In the genomic region with DNA sequence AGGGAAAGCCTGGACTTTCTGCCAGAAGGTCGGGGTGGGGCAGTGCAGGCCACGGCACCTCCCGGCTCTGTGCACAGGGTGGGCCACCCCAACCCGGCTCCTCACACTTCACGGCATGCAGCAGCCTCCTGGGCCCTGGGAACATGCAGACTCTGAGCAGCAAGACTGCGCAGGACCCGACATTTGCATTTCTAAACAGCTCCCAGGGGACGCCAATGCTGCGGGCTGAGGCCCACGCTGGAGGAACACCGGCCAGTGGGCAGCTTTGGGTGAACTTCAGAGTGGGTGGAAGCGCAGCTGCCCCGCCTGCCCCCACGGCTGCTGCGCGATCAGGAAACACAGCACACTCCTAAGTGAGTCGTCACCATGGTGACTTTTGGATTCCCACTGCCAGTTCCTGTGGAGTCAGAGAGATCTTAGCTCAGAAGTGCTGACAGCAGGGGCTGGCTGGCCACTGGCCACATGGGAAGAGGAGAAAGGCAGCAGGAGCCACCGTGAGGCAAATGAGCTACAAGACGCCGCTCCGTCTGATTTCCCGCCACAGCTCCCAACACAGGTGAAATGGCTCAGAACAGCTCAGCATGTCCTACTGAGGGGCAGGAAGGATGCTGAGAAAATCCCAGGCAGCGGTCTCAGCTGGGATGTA, we compare ENCODE assay signal across 12 cellular contexts. TPM values are rescaled to one million over a fixed set of nuclear protein-coding genes. Genes with fewer than 3 reads are reported as not detected.
DNase-seq lines count a peak whose midpoint lies in the region; ATAC-seq, FAIRE-seq and TF ChIP-seq lines count a peak whose summit lies in the region.
"Had no signal": no experiment of that assay in that cellular context is flagged by ENCODE, and none has a peak within 500 bp of the region (broad histone marks: within the 10 kb centered on the region; RNA-seq: fewer than 3 reads in every experiment).

No MANE protein-coding gene starts in this region.

- no peaks in the 10 kb centered on the region for H3K9me3 ChIP-seq in H1 (ENCODE audit: insufficient read depth in 2 of 2, low read depth in 1 of 2, low read length in 1 of 2)

- H3K27me3 ChIP-seq in GM23338 (ENCODE audit: insufficient read depth) (no peaks in the 10 kb centered on the region), H1 (replicated peaks in 1 of 4; ENCODE audit: control insufficient read depth in 3 of 4, extremely low read depth in 1 of 4, insufficient read depth in 3 of 4, low read length in 3 of 4) (no peaks in the 10 kb centered on the region; a peak in 1 of 7 replicates)

- H3K18ac ChIP-seq in H1 (ENCODE audit: extremely low read depth, low read length), result no peak overlapping the region

- H3K27ac Mint-ChIP-seq in GM23338, result peak overlapping the region; percentile 57; the same call in 1 of the 2 replicates
- H3K27ac Mint-ChIP-seq: dendritic cell treated with granulocyte-macrophage colony-stimulating factor and Interleukin-4, amounts not matched to agents 40 ng/mL and 50 ng/mL, for 4 days had no signal

- H3K4me1 Mint-ChIP-seq in GM23338, result peaks cover 11% of the 10 kb centered on the region

- H3K56ac ChIP-seq in H1 (replicated peaks; ENCODE audit: insufficient read length, low read depth, low read length), result no peak overlapping the region

- H2BK5ac ChIP-seq in H1 (ENCODE audit: low read depth, low read length), result no peak overlapping the region

- peak in 1 of 2 experiments; percentile 6; a peak in 1 of 4 replicates for TF ChIP-seq CTCF in GM23338 (conservative IDR thresholded peaks at IDR 0.05; ENCODE audit: low read depth in 2 of 2)
- TF ChIP-seq CTCF in H1 (IDR thresholded peaks at IDR 0.05; ENCODE audit: control extremely low read depth in 1 of 3, insufficient read depth in 1 of 3, low read depth in 1 of 3, low read length in 3 of 3), result no peak
- no peak for TF ChIP-seq CTCF in foreskin fibroblast (IDR thresholded peaks at IDR 0.05; ENCODE audit: low read depth, low read length)
- TF ChIP-seq CTCF in GM10266 (IDR thresholded peaks at IDR 0.05; ENCODE audit: control insufficient read depth, insufficient read depth, low read depth, missing control alignments), result no peak

- peaks cover 28% of the 10 kb centered on the region for H3K27me3 Mint-ChIP-seq in GM23338 (ENCODE audit: insufficient read depth, low read depth, poor library complexity)

- peak; percentile 56 for DNase-seq in GM23338 (ENCODE audit: low spot score)
- peak; percentile 15 for DNase-seq in NCI-H345 treated with DMSO at 0.1 percent for 48 hours (lab: John Stamatoyannopoulos, UW; ENCODE audit: unreplicated experiment)
- peak in 1 of 2 experiments; percentile 47 for DNase-seq in H1 (ENCODE audit: low read depth in 1 of 2, low spot score in 2 of 2)
- peak; percentile 42 for DNase-seq in pons (ENCODE audit: low spot score)
- no peak for DNase-seq in foreskin fibroblast
- no peak for DNase-seq in GM10266 (ENCODE audit: extremely low spot score)
- DNase-seq in HTR-8/SVneo (ENCODE audit: insufficient read length, low spot score), result no peak
- DNase-seq: stimulated activated naive CD4-positive, alpha-beta T cell had no signal

- H3K4me3 Mint-ChIP-seq in GM23338, result no peak overlapping the region
- H3K4me3 Mint-ChIP-seq: dendritic cell treated with granulocyte-macrophage colony-stimulating factor and Interleukin-4, amounts not matched to agents 40 ng/mL and 50 ng/mL, for 4 days had no signal

- no peak overlapping the region for H3K4me3 ChIP-seq in GM23338
- no peak overlapping the region for H3K4me3 ChIP-seq in H1 (ENCODE audit: extremely low read depth in 1 of 4, insufficient read depth in 2 of 4, low read depth in 3 of 4, low read length in 4 of 4)
- no peak overlapping the region for H3K4me3 ChIP-seq in foreskin fibroblast (ENCODE audit: low read depth in 1 of 2, low read length in 2 of 2)
- H3K4me3 ChIP-seq: skin epidermis had no signal

- no peaks in the 10 kb centered on the region for H3F3A ChIP-seq in GM23338 (replicated peaks; ENCODE audit: low read depth)

- no peak overlapping the region for H3K9ac ChIP-seq in H1 (replicated peaks in 1 of 4; ENCODE audit: extremely low read depth in 1 of 4, low read depth in 3 of 4, low read length in 3 of 4)

- H3K79me2 ChIP-seq in GM23338 (replicated peaks; ENCODE audit: insufficient read depth) (no peaks in the 10 kb centered on the region), H1 (ENCODE audit: control insufficient read depth in 1 of 2, insufficient read depth in 2 of 2, low read length in 2 of 2) (no peaks in the 10 kb centered on the region)

- H3K14ac ChIP-seq in H1 (ENCODE audit: insufficient read length), result no peak overlapping the region

- H3K27ac ChIP-seq in GM23338 (ENCODE audit: low read depth) (no peak overlapping the region), H1 (ENCODE audit: low read depth, low read length) (no peak overlapping the region)
- H3K27ac ChIP-seq: skin epidermis had no signal

- H2BK120ac ChIP-seq in H1 (replicated peaks; ENCODE audit: low read depth, low read length), result no peak overlapping the region

- no peaks in the 10 kb centered on the region for H4K20me1 ChIP-seq in GM23338 (replicated peaks; ENCODE audit: insufficient read depth)
- H4K20me1 ChIP-seq in H1 (replicated peaks in 1 of 2; ENCODE audit: control insufficient read depth in 1 of 2, insufficient read depth in 2 of 2, low read length in 2 of 2), result no peaks in the 10 kb centered on the region

- H2BK12ac ChIP-seq in H1 (ENCODE audit: low read depth, low read length), result no peak overlapping the region

- peaks cover 4% of the 10 kb centered on the region for H3K9me3 Mint-ChIP-seq in GM23338

- no peaks in the 10 kb centered on the region for H3K79me1 ChIP-seq in H1 (ENCODE audit: low read depth, low read length)

- H3K4me2 ChIP-seq in GM23338, result no peak overlapping the region
- no peak overlapping the region for H3K4me2 ChIP-seq in H1 (ENCODE audit: insufficient read depth in 1 of 2, low read depth in 2 of 2, low read length in 2 of 2)

- H3K36me3 ChIP-seq in GM23338 (ENCODE audit: insufficient read depth), result no peaks in the 10 kb centered on the region
- no peaks in the 10 kb centered on the region for H3K36me3 ChIP-seq in H1 (ENCODE audit: control insufficient read depth in 2 of 4, insufficient read depth in 4 of 4, low read length in 3 of 4)

- 0 out of 2 replicates have a peak overlapping the region, but pooled peaks have one; percentile 46 for H2BK15ac ChIP-seq in H1 (ENCODE audit: low read length)

- no peak overlapping the region for H2AK5ac ChIP-seq in H1 (ENCODE audit: low read depth, low read length)

- CTCF ChIA-PET in H1 (lab: Charles Lee; ENCODE audit: partially characterized antibody), result interaction anchor here (1.4 to 3.2 kb wide), 4 partner anchors 47 to 129 kb away, joined by 3 to 17 read pairs (median 12); no protein-coding TSS in a partner anchor

- ATAC-seq in GM23338 (peak; percentile 61), GM21447 (IDR thresholded peaks at IDR 0.05; ENCODE audit: unreplicated experiment) (no peak)
- ATAC-seq: SK-N-SH treated with all-trans-retinoic acid at 6 μM for 48 hours had no signal

- no peaks in the 10 kb centered on the region for H3K9me2 ChIP-seq in GM23338 (ENCODE audit: insufficient read depth)

- no peak overlapping the region for H3K23ac ChIP-seq in H1 (ENCODE audit: insufficient read length)

- H3K36me3 Mint-ChIP-seq in GM23338 (ENCODE audit: low read depth), result peaks cover 6% of the 10 kb centered on the region; the same call in 1 of the 3 replicates

- peak; percentile 6 to 23; a peak in 1 of 4 replicates for TF ChIP-seq RAD21 in H1 (IDR thresholded peaks at IDR 0.05 in 1 of 2, conservative IDR thresholded peaks at IDR 0.05 in 1 of 2; ENCODE audit: low read depth in 2 of 2, low read length in 2 of 2)

- POLR2A ChIA-PET in H1 (lab: Charles Lee; ENCODE audit: partially characterized antibody), result interaction anchor here (0.6 kb wide), 1 partner anchor 19 kb away, joined by 3 read pairs; no protein-coding TSS in a partner anchor

- H3K4ac ChIP-seq in H1 (replicated peaks; ENCODE audit: insufficient read length, low read depth, low read length), result no peak overlapping the region

- 0 out of 2 replicates have a peak, but pooled peaks cover 2% of the 10 kb centered on the region for H3K4me1 ChIP-seq in GM23338 (ENCODE audit: insufficient read depth)
- H3K4me1 ChIP-seq in H1 (replicated peaks in 1 of 4; ENCODE audit: control insufficient read depth in 3 of 4, insufficient read depth in 4 of 4, low read length in 3 of 4), result peaks cover 0 to 9% (median 6%) of the 10 kb centered on the region in 4 experiments; a peak in 6 of 7 replicates

- no peak for TF ChIP-seq POLR2A in H1 (IDR thresholded peaks at IDR 0.05; ENCODE audit: control extremely low read depth in 1 of 2, low read depth in 2 of 2, low read length in 2 of 2)

- H2BK20ac ChIP-seq in H1 (ENCODE audit: low read length), result no peak overlapping the region

- TF ChIP-seq EP300 in H1 (IDR thresholded peaks at IDR 0.05; ENCODE audit: borderline replicate concordance in 1 of 2, low read depth in 2 of 2, low read length in 2 of 2), result no peak

- H4K5ac ChIP-seq in H1 (ENCODE audit: insufficient read length, low read depth, low read length), result no peak overlapping the region

- H4K8ac ChIP-seq in H1 (ENCODE audit: extremely low read depth, insufficient read depth, low read length), result no peak overlapping the region

- 73% methylated on average over 21 of the region's 23 CpGs; no CpG with 5 or more reads in 1 of the 2 experiments for WGBS in H1 (ENCODE audit: extremely low coverage in 1 of 2, insufficient coverage in 1 of 2, insufficient read length in 1 of 2, insufficient replicate concordance in 2 of 2, low coverage in 1 of 2, low lambda C conversion rate in 2 of 2, missing lambda C conversion rate in 1 of 2), 2 experiments

- no peak overlapping the region for H4K91ac ChIP-seq in H1 (replicated peaks; ENCODE audit: insufficient read length, low read length)

- H2AFZ ChIP-seq in GM23338, result peak overlapping the region; percentile 52; the same call in 1 of the 2 replicates
- 0 out of 2 replicates have a peak overlapping the region, but pooled peaks have one; percentile 14 for H2AFZ ChIP-seq in H1 (ENCODE audit: low read length)

- H3K23me2 ChIP-seq in H1 (ENCODE audit: low read depth, low read length), result no peaks in the 10 kb centered on the region

- peak; percentile 36 for FAIRE-seq in H1 (lab: Jason Lieb, UNC)
- no peak for FAIRE-seq in HTR-8/SVneo (lab: Jason Lieb, UNC)

TF ChIP-seq in GM23338, 12 proteins besides CTCF, POLR2A, EP300 and RAD21 (continues in another document):
- TF ChIP-seq ZNF331 (CRISPR knock-in tag; IDR thresholded peaks at IDR 0.05; ENCODE audit: low read depth), result no peak

RNA-seq across cellular contexts. Expression of a gene that starts 52.1 kb away (rescaled TPM):
- total RNA-seq in GM23338 (2014; rRNA removed; shearing (Covaris generic)), result 51.4 and 62.8 TPM in 2 replicates
- polyA plus RNA-seq in GM23338 (2016; fragmentation: Nextera tagmentation; extraction: Ambion mirVana) (40.5 and 44.3 TPM in 2 replicates), H1 (2011; rRNA removed) (15.7 and 20.0 TPM in 2 replicates)
- 20.8 and 22.9 TPM in 2 replicates for total RNA-seq in H1 (2021; fragmentation: NEBNext Ultra II Directional; extraction: Animal tissue kit (Norgen Biotek cat#: 25700))
- 25.0 TPM for polyA plus RNA-seq in H1 (2011; cell fraction: cytosol; rRNA removed)
- polyA plus RNA-seq in H1 (2011; cell fraction: nucleus; rRNA removed), result 20.2 TPM
- 16.6 to 23.1 TPM (median 19.5 TPM) in 4 replicates for polyA plus RNA-seq in H1 (2012, experiment 1 of 2)
- polyA plus RNA-seq in H1 (2012, experiment 2 of 2), result 22.5 TPM
- polyA plus RNA-seq in H1 (2013, experiment 1 of 2), result 23.2 TPM
- 22.2 TPM for polyA plus RNA-seq in H1 (2013, experiment 2 of 2)
- polyA minus RNA-seq in H1 (2011; rRNA and poly(A)+ RNA removed), result 8.1 and 12.3 TPM in 2 replicates
- polyA minus RNA-seq in H1 (2011; cell fraction: cytosol; rRNA and poly(A)+ RNA removed), result 9.6 TPM
- polyA minus RNA-seq in H1 (2011; cell fraction: nucleus; rRNA and poly(A)+ RNA removed), result 11.1 TPM

Comparison
In these comparisons a context has a peak if more than half of its experiments do, and no peak if none do; other contexts are left out.
1. DNase-seq: peak in GM23338 (single experiment), NCI-H345 treated with DMSO at 0.1 percent for 48 hours (single experiment) and pons (single experiment); none in foreskin fibroblast (0 of 2), GM10266 (single experiment) and HTR-8/SVneo (single experiment).